11 cellular contexts compared by ENCODE assay signal in the genomic region with DNA sequence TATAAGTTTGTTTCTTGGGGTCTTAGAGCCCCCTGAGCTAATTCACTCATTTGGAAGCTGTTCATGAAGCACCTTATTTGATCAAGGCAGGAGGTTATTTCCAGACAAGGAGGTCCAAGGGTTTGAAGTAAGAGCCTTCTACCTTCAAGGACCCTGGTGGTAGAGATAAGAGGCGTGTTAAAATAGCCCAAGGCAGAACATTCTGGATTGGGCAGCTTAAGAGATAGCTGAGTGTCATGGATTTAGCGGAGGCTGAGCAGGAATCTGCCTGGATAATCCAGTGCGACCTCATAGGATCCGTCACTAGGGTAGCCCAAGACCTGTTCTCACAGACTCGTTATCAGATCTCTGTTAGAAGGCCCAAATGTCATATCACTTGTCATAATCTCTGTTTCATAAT. TPM values are rescaled to one million over a fixed set of nuclear protein-coding genes. Genes with fewer than 3 reads are reported as not detected.
DNase-seq lines count a peak whose midpoint lies in the region; ATAC-seq, FAIRE-seq and TF ChIP-seq lines count a peak whose summit lies in the region.
"Had no signal": no experiment of that assay in that cellular context is flagged by ENCODE, and none has a peak within 500 bp of the region (broad histone marks: within the 10 kb centered on the region; RNA-seq: fewer than 3 reads in every experiment).

No MANE protein-coding gene starts in this region.

- no peak for TF ChIP-seq EP300 in stomach (IDR thresholded peaks at IDR 0.05)

- H3K4me1 Mint-ChIP-seq in T-helper 17 cell, result peaks cover 38% of the 10 kb centered on the region
- H3K4me1 Mint-ChIP-seq in effector memory CD8-positive, alpha-beta T cell (ENCODE audit: low read depth in 2 of 2), result peaks cover 44 to 46% of the 10 kb centered on the region in 2 donors

- 83 to 89% methylated on average over 5 of the region's 5 CpGs for WGBS in esophagus squamous epithelium, 2 donors
- WGBS in stomach, 5 donors, result 83 to 91% (median 87%) methylated on average over 5 of the region's 5 CpGs
- 92 to 96% methylated on average over 5 of the region's 5 CpGs for whole genome bisulfite sequencing in aorta, 2 donors

- H3K27me3 Mint-ChIP-seq in T-helper 17 cell, result no peaks in the 10 kb centered on the region
- H3K27me3 Mint-ChIP-seq in effector memory CD8-positive, alpha-beta T cell, result no peaks in the 10 kb centered on the region
- H3K27me3 Mint-ChIP-seq: activated CD8-positive, alpha-beta memory T cell treated with anti-CD3 and anti-CD28 coated beads, Interleukin-2, amount 10 ng/mL, durations not matched to agents 7 days and 5 days had no signal

- H3K27ac Mint-ChIP-seq in T-helper 17 cell, result peak overlapping the region; percentile 94
- H3K27ac Mint-ChIP-seq in effector memory CD8-positive, alpha-beta T cell, result no peak overlapping the region
- H3K27ac Mint-ChIP-seq: activated CD8-positive, alpha-beta memory T cell treated with anti-CD3 and anti-CD28 coated beads, Interleukin-2, amount 10 ng/mL, durations not matched to agents 7 days and 5 days had no signal

- ATAC-seq in T-helper 17 cell (no peak), aorta (ENCODE audit: low FRiP score) (no peak), GM21367 (IDR thresholded peaks at IDR 0.05; ENCODE audit: unreplicated experiment) (no peak)
- no peak for ATAC-seq in effector memory CD8-positive, alpha-beta T cell (replicated peaks)
- ATAC-seq: activated CD8-positive, alpha-beta memory T cell treated with anti-CD3 and anti-CD28 coated beads, Interleukin-2, amount 10 ng/mL, durations not matched to agents 7 days and 5 days had no signal

- H3K4me1 ChIP-seq in esophagus squamous epithelium (peaks cover 65 to 99% (median 68%) of the 10 kb centered on the region in 3 donors), stomach (peaks cover 60 to 99% (median 79%) of the 10 kb centered on the region in 4 donors), aorta (ENCODE audit: control insufficient read depth in 1 of 2, insufficient read depth in 2 of 2, low read length in 2 of 2) (peaks cover 3 to 5% of the 10 kb centered on the region in 2 donors)

- DNase-seq in D721Med (ENCODE audit: insufficient read length, low spot score) (peak; percentile 66), T-helper 17 cell (no peak), esophagus squamous epithelium (lab: John Stamatoyannopoulos, UW) (no peak), stomach (no peak), aorta (no peak)
- DNase-seq in effector memory CD8-positive, alpha-beta T cell, result no peak
- DNase-seq: activated CD8-positive, alpha-beta memory T cell treated with anti-CD3 and anti-CD28 coated beads, Interleukin-2, amount 10 ng/mL, durations not matched to agents 7 days and 5 days; DMS 273 treated with DMSO at 0.1 percent for 48 hours; H9; NCI-H146 had no signal

- intact Hi-C loops in esophagus squamous epithelium (cut with DNase I) (no loop called here), stomach (cut with DNase I; ENCODE audit: low total_unique reads) (no loop called here), aorta (cut with DNase I) (no loop called here)

- H3K9me3 ChIP-seq in T-helper 17 cell (ENCODE audit: control insufficient read depth, low read length, poor library complexity, severe bottlenecking) (no peaks in the 10 kb centered on the region), esophagus squamous epithelium (no peaks in the 10 kb centered on the region), stomach (no peaks in the 10 kb centered on the region), aorta (ENCODE audit: control insufficient read depth, low read length) (no peaks in the 10 kb centered on the region)

- no peak for FAIRE-seq in D721Med (lab: Jason Lieb, UNC)

- TF ChIP-seq POLR2A in esophagus squamous epithelium (IDR thresholded peaks at IDR 0.05) (no peak), stomach (IDR thresholded peaks at IDR 0.05) (no peak)

- peak overlapping the region; percentile 12 to 96 (median 92) for H3K27ac ChIP-seq in esophagus squamous epithelium
- H3K27ac ChIP-seq in stomach, result peak overlapping the region in 4 of 5 donors; percentile 91 to 97 (median 94)
- H3K27ac ChIP-seq in aorta (ENCODE audit: low read depth in 1 of 2, low read length in 2 of 2), result no peak overlapping the region

- no peak overlapping the region for H3K4me3 Mint-ChIP-seq in T-helper 17 cell
- no peak overlapping the region for H3K4me3 Mint-ChIP-seq in effector memory CD8-positive, alpha-beta T cell
- H3K4me3 Mint-ChIP-seq: activated CD8-positive, alpha-beta memory T cell treated with anti-CD3 and anti-CD28 coated beads, Interleukin-2, amount 10 ng/mL, durations not matched to agents 7 days and 5 days; H9 had no signal

- H3K4me3 ChIP-seq in esophagus squamous epithelium (no peak overlapping the region), stomach (no peak overlapping the region), aorta (ENCODE audit: low read length in 2 of 2) (no peak overlapping the region)

- no peaks in the 10 kb centered on the region for H3K27me3 ChIP-seq in esophagus squamous epithelium
- no peaks in the 10 kb centered on the region for H3K27me3 ChIP-seq in stomach
- H3K27me3 ChIP-seq in aorta (ENCODE audit: control insufficient read depth in 1 of 2, insufficient read depth in 2 of 2, low read length in 1 of 2), result no peaks in the 10 kb centered on the region

- no peaks in the 10 kb centered on the region for H3K9me3 Mint-ChIP-seq in effector memory CD8-positive, alpha-beta T cell
- H3K9me3 Mint-ChIP-seq: H9 had no signal

- peaks cover 3% of the 10 kb centered on the region for H3K36me3 Mint-ChIP-seq in T-helper 17 cell (ENCODE audit: low read depth)
- H3K36me3 Mint-ChIP-seq in effector memory CD8-positive, alpha-beta T cell (ENCODE audit: insufficient read depth), result peaks cover 13% of the 10 kb centered on the region
- H3K36me3 Mint-ChIP-seq: activated CD8-positive, alpha-beta memory T cell treated with anti-CD3 and anti-CD28 coated beads, Interleukin-2, amount 10 ng/mL, durations not matched to agents 7 days and 5 days had no signal

- peaks cover 0 to 13% (median 11%) of the 10 kb centered on the region in 3 donors for H3K36me3 ChIP-seq in esophagus squamous epithelium
- peaks cover 8 to 11% (median 10%) of the 10 kb centered on the region in 4 donors for H3K36me3 ChIP-seq in stomach
- H3K36me3 ChIP-seq in aorta (ENCODE audit: control insufficient read depth in 1 of 2, insufficient read depth in 2 of 2, low read length in 1 of 2), result no peaks in the 10 kb centered on the region

- TF ChIP-seq CTCF in D721Med (IDR thresholded peaks at IDR 0.05; ENCODE audit: insufficient read depth, missing control alignments) (no peak), esophagus squamous epithelium (IDR thresholded peaks at IDR 0.05) (no peak), stomach (IDR thresholded peaks at IDR 0.05) (no peak)

RNA-seq across cellular contexts. Expression of a gene that starts 28.6 kb away (rescaled TPM):
- 10 to 100 TPM; 16.3 to 20.4 TPM for total RNA-seq in T-helper 17 cell
- total RNA-seq in esophagus squamous epithelium, result 10 to 100 TPM; 15.8 to 37.9 (median 24.1) TPM
- total RNA-seq in stomach, result 10 to 100 TPM; 12.3 to 37.1 (median 32.6) TPM
- 1 to 10 TPM; 7.9 to 9.2 (median 8.1) TPM for polyA plus RNA-seq in stomach
- total RNA-seq in aorta, result 10 to 100 TPM; 16.3 to 40.9 TPM
- 10 to 100 TPM in 1 of 2 donors, 1 to 10 TPM in 1; 9.8 to 14.3 TPM for polyA plus RNA-seq in aorta

RNA-seq across cellular contexts. Expression of a gene that starts 29.5 kb away (rescaled TPM):
- total RNA-seq in T-helper 17 cell, result 10 to 100 TPM; 11.6 to 15.2 TPM
- 1 to 10 TPM; 6.3 to 8.8 (median 7.8) TPM for total RNA-seq in esophagus squamous epithelium
- total RNA-seq in stomach, result 10 to 100 TPM in 2 of 5 donors, 1 to 10 TPM in 3; 1.8 to 40.3 (median 6.7) TPM
- polyA plus RNA-seq in stomach, result 10 to 100 TPM in 1 of 3 donors, 1 to 10 TPM in 2; 7.0 to 10.3 (median 8.7) TPM
- 10 to 100 TPM in 1 of 2 donors, 1 to 10 TPM in 1; 5.4 to 10.4 TPM for total RNA-seq in aorta
- 1 to 10 TPM; 7.0 to 8.9 TPM for polyA plus RNA-seq in aorta

RNA-seq across cellular contexts. Expression of a gene that starts 30.9 kb away (rescaled TPM):
- 10 to 100 TPM; 46.4 to 58.2 TPM for total RNA-seq in T-helper 17 cell
- 100 to 1,000 TPM in 1 of 4 donors, 10 to 100 TPM in 3; 54.2 to 118 (median 83.0) TPM for total RNA-seq in esophagus squamous epithelium
- 100 to 1,000 TPM in 3 of 5 donors, 10 to 100 TPM in 2; 47.2 to 570 (median 125) TPM for total RNA-seq in stomach
- 10 to 100 TPM; 50.1 to 69.9 (median 58.3) TPM for polyA plus RNA-seq in stomach
- 10 to 100 TPM; 37.1 to 38.5 TPM for total RNA-seq in aorta
- polyA plus RNA-seq in aorta, result 10 to 100 TPM; 29.9 to 56.2 TPM

RNA-seq across cellular contexts. Expression of a gene that starts 52.6 kb away (rescaled TPM):
- total RNA-seq in T-helper 17 cell (1 to 10 TPM in 1 of 2 donors, not detected in 1; 9.3 TPM), esophagus squamous epithelium (100 to 1,000 TPM in 3 of 4 donors, 10 to 100 TPM in 1; 36.2 to 931 (median 809) TPM), stomach (100 to 1,000 TPM in 3 of 5 donors, 10 to 100 TPM in 1, not detected in 1; 10.8 to 756 (median 444) TPM), aorta (1 to 10 TPM in 1 of 2 donors, under 1 TPM in 1; 0.84 to 1.1 TPM)
- polyA plus RNA-seq in stomach (100 to 1,000 TPM in 2 of 3 donors, 10 to 100 TPM in 1; 33.1 to 922 (median 369) TPM), aorta (1 to 10 TPM in 1 of 2 donors, under 1 TPM in 1; 0.90 to 5.6 TPM)
- total RNA-seq: activated CD8-positive, alpha-beta memory T cell treated with anti-CD3 and anti-CD28 coated beads, Interleukin-2, amount 10 ng/mL, durations not matched to agents 7 days and 5 days; H9 had no signal

Comparison
In these comparisons a context has a peak if more than half of its experiments do, and no peak if none do; other contexts are left out.
1. H3K27ac ChIP-seq: peak in esophagus squamous epithelium (4 of 4) and stomach (4 of 5); none in aorta (0 of 2).